Comparison of ENCODE assay signal across 1 cellular context in genomic region chr19:40685563-40685962, GRCh38.
TF ChIP-seq lines count a peak whose summit lies in the region.

No MANE protein-coding gene starts in this region.

TF ChIP-seq in HEK293, 187 proteins besides CTCF, POLR2A, EP300 and RAD21 (continued from another document):
- no peak for TF ChIP-seq AEBP2 (tag by site-specific recombination; IDR thresholded peaks at IDR 0.05; ENCODE audit: borderline replicate concordance)
- no peak for TF ChIP-seq MEIS1 (CRISPR knock-in tag; IDR thresholded peaks at IDR 0.05; ENCODE audit: borderline replicate concordance)
- TF ChIP-seq ZNF112 (tag by site-specific recombination; IDR thresholded peaks at IDR 0.05) = no peak
- TF ChIP-seq SCRT2 (tag by site-specific recombination; IDR thresholded peaks at IDR 0.05) = peak; percentile 87
- no peak for TF ChIP-seq REPIN1 (tag by site-specific recombination; IDR thresholded peaks at IDR 0.05; ENCODE audit: low read depth)
- TF ChIP-seq ZNF664 (tag by site-specific recombination; IDR thresholded peaks at IDR 0.05) = no peak
- TF ChIP-seq, protein P1, sequence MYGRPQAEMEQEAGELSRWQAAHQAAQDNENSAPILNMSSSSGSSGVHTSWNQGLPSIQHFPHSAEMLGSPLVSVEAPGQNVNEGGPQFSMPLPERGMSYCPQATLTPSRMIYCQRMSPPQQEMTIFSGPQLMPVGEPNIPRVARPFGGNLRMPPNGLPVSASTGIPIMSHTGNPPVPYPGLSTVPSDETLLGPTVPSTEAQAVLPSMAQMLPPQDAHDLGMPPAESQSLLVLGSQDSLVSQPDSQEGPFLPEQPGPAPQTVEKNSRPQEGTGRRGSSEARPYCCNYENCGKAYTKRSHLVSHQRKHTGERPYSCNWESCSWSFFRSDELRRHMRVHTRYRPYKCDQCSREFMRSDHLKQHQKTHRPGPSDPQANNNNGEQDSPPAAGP (tag by site-specific recombination; IDR thresholded peaks at IDR 0.05) = 0 out of 2 replicates have a peak, but pooled peaks have one; percentile 38
- TF ChIP-seq ZNF596 (tag by site-specific recombination; IDR thresholded peaks at IDR 0.05) = no peak
- peak; percentile 17 for TF ChIP-seq ZBTB26 (tag by site-specific recombination; optimal IDR thresholded peaks at IDR 0.05)
